23 cellular contexts compared by ENCODE assay signal in the genomic region with DNA sequence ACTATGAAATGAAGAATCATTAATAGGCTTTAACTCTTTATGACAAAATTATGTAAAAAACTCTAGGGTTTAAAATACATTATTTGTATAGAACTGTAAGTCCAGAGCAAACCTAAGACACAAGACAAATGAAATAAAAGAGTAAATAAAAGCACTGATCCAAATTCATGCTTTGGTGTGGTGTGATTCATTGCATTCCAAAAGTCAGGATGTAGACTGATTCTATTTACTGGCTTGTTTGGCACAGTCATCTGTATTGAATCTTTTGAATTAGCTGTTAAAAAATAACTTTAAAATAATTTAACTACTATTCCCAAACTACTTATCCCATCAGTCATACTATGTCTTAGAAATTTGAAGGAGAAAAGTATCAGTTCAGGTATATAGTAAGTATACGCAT. TPM values are rescaled to one million over a fixed set of nuclear protein-coding genes. Genes with fewer than 3 reads are reported as not detected.
DNase-seq lines count a peak whose midpoint lies in the region; ATAC-seq and TF ChIP-seq lines count a peak whose summit lies in the region.
"Had no signal": no experiment of that assay in that cellular context is flagged by ENCODE, and none has a peak within 500 bp of the region (broad histone marks: within the 10 kb centered on the region; RNA-seq: fewer than 3 reads in every experiment).

No MANE protein-coding gene starts in this region.

- TF ChIP-seq CTCF in choroid plexus epithelial cell (conservative IDR thresholded peaks at IDR 0.05; ENCODE audit: low read depth, low read length) = no peak

- DNase-seq in EH (ENCODE audit: low read depth) (peak; percentile 64), LHCN-M2 (ENCODE audit: low read depth) (peak; percentile 35), choroid plexus epithelial cell (ENCODE audit: low read depth) (peak; percentile 33), kidney glomerular epithelial cell (lab: John Stamatoyannopoulos, UW) (peak; percentile 43), DMS153 treated with DMSO at 0.1 percent for 48 hours (lab: John Stamatoyannopoulos, UW; ENCODE audit: unreplicated experiment) (no peak), NCI-H2107 treated with DMSO at 0.1 percent for 48 hours (lab: John Stamatoyannopoulos, UW; ENCODE audit: unreplicated experiment) (no peak)
- DNase-seq: activated CD4-positive, alpha-beta T cell treated with anti-CD3 and anti-CD28 coated beads for 4 hours; activated T-cell treated with anti-CD3 and anti-CD28 coated beads, Interleukin-2, amount 50 U/mL, for 4 hours; DMS79; head of caudate nucleus; kidney; midbrain; NCI-H1092; NCI-H2081 treated with DMSO at 0.1 percent for 48 hours; NCI-H526 treated with DMSO at 0.1 percent for 48 hours; nucleus accumbens; sigmoid colon; stimulated activated CD4-positive, alpha-beta T cell treated with anti-CD3 and anti-CD28 coated beads, Interleukin-2, amount 100 ng/mL, for 48 hours had no signal

- ATAC-seq in HG03354 (IDR thresholded peaks at IDR 0.05; ENCODE audit: poor library complexity, severe bottlenecking, unreplicated experiment) = no peak
- ATAC-seq: activated T-cell treated with anti-CD3 and anti-CD28 coated beads, Interleukin-2, amount 50 U/mL, for 4 hours had no signal

- H3K4me3 ChIP-seq in choroid plexus epithelial cell (ENCODE audit: low read depth, low read length) = no peak overlapping the region
- H3K4me3 ChIP-seq: BLaER1 treated with 17β-estradiol and CSF1 and Interleukin-3, amounts not matched to agents 10 nM and 100 nM; sigmoid colon; SK-N-MC had no signal

RNA-seq across cellular contexts. Expression of a gene that starts 31.1 kb away (rescaled TPM):
- not detected in 2 replicates for total RNA-seq in LHCN-M2 (2014; rRNA removed)
- not detected for polyA plus RNA-seq in LHCN-M2 (2012)
- total RNA-seq: kidney, OCI-LY7, sigmoid colon, temporal lobe had no signal
- polyA plus RNA-seq: sigmoid colon had no signal

RNA-seq across cellular contexts. Expression of a gene that starts 32.5 kb away (rescaled TPM):
- 4.8 and 7.2 TPM in 2 replicates for total RNA-seq in LHCN-M2 (2014; rRNA removed)
- 3.5 TPM for polyA plus RNA-seq in LHCN-M2 (2012)

RNA-seq across cellular contexts. Expression of a gene that starts 42.4 kb away (rescaled TPM):
- 0.06 TPM in 1 of 2 replicates, not detected in the other for total RNA-seq in LHCN-M2 (2014; rRNA removed)
- not detected for polyA plus RNA-seq in LHCN-M2 (2012)
- total RNA-seq: OCI-LY7 had no signal

RNA-seq across cellular contexts. Expression of a gene that starts 46.9 kb away (rescaled TPM):
- total RNA-seq in LHCN-M2 (2014; rRNA removed) = not detected in 2 replicates
- polyA plus RNA-seq in LHCN-M2 (2012) = not detected
- total RNA-seq: kidney, OCI-LY7, sigmoid colon, temporal lobe had no signal

Comparison
In these comparisons a context has a peak if more than half of its experiments do, and no peak if none do; other contexts are left out.
1. DNase-seq: peak in EH (single experiment), LHCN-M2 (single experiment), choroid plexus epithelial cell (single experiment) and kidney glomerular epithelial cell (single experiment); none in DMS153 treated with DMSO at 0.1 percent for 48 hours (single experiment) and NCI-H2107 treated with DMSO at 0.1 percent for 48 hours (single experiment).